ENCODE assay signal across 1 cellular context in the genomic region with DNA sequence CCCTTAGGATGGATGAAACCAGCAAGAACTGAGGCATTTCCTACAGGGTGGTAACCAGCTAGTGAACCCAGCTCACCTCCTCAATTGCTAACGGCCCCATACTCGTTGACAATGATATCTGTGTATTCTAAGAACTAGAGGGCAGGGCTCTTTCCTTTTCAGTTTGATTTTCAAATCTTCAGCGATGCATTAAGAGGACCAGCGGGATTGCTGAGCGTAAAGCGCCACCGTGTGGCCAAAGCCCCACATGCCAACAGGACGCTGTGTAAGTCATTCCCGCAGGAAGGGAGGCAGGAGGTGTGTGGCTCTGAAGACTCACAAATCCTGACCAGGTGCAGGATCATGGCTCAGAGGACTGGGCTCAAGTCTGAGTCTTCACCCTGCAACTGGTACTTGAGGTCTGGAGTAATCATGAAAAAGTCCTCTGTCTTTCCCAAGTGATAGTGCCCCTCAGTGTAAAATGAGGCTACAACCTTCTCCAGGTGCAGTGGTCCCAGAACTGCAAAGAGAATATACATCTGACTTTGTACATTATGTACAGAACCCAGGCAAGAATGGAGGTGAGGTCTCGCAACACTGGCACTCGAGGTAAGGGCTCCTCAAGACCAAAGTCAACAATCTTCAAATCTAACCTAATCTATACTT.
A peak's percentile ranks its signal among the peaks of the same experiment; 100 is the strongest.
TF ChIP-seq lines count a peak whose summit lies in the region.

No MANE protein-coding gene starts in this region.

TF ChIP-seq in H1, 55 proteins besides CTCF, POLR2A, EP300 and RAD21:
- TF ChIP-seq MAFK (IDR thresholded peaks at IDR 0.05; ENCODE audit: low read depth, low read length) (no peak), TEAD4 (IDR thresholded peaks at IDR 0.05; ENCODE audit: low read depth, low read length) (peak; percentile 79), RXRA (IDR thresholded peaks at IDR 0.05; ENCODE audit: insufficient read depth, low read depth, low read length) (no peak)
